ENCODE assay signal across 13 cellular contexts in the genomic region with DNA sequence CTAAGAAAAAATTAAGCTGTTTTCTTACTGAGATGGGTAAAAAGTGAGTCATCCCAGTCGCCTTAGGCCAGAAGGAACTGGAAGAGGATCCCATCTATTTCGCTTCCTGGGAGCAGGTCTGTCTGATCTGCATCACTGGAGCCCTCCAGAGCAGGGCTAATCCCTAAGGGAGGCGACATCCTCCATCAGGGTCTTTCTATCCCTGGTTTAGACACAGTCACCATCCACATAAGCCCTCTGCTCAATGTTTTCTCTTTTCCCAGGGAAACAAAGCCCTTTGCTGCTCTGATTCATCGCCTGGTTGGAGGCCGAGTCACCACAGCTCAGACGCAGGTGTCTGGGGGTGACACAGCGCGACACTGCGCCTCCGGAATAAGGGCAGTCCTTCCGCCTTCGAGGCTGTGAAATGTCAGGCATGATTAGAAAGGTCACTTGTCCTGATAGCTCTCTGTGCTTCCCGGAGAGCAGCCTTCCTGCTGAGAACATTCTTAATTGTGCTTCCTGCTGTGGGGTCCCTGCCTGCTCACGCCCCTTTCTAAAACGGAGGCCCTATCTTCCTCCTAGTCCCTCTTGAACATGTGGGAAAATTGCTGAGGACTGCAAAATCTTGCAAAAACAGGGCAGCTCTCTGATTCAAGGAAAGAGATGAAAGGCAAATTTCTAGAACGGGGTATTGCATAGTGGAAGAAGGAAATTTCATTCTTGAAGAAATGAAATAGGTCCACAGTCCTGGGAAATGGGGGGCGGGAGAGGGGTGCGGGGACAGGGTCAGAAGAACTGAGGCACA. TPM values are rescaled to one million over a fixed set of nuclear protein-coding genes. Genes with fewer than 3 reads are reported as not detected.
DNase-seq lines count a peak whose midpoint lies in the region; ATAC-seq and TF ChIP-seq lines count a peak whose summit lies in the region.
"Had no signal": no experiment of that assay in that cellular context is flagged by ENCODE, and none has a peak within 500 bp of the region (broad histone marks: within the 10 kb centered on the region; RNA-seq: fewer than 3 reads in every experiment).

No MANE protein-coding gene starts in this region.

- H3K27ac ChIP-seq in endodermal cell (ENCODE audit: low read depth, low read length), result peak overlapping the region; percentile 9

- H3K9me3 ChIP-seq in NT2/D1 (ENCODE audit: insufficient read depth, low read length) (no peaks in the 10 kb centered on the region), endodermal cell (ENCODE audit: control insufficient read depth, low read length) (peaks cover 15% of the 10 kb centered on the region)

- H3K4me1 Mint-ChIP-seq in endodermal cell (peaks cover 54% of the 10 kb centered on the region), neural crest cell (peaks cover 51% of the 10 kb centered on the region)
- no peaks in the 10 kb centered on the region for H3K4me1 Mint-ChIP-seq in stimulated activated memory B cell treated with anti-CD40 and anti-IgM and Interleukin-4, amounts not matched to agents 10 μg/mL and 1 μg/mL and 100 μg/mL, for 72 hours
- H3K4me1 Mint-ChIP-seq: activated B cell treated with CpG ODN at 0.5 μM for 24 hours, memory B cell had no signal

- H3K36me3 ChIP-seq in NT2/D1 (ENCODE audit: insufficient read depth, insufficient read length, low read length) (no peaks in the 10 kb centered on the region), endodermal cell (ENCODE audit: control insufficient read depth, insufficient read depth, low read length) (peaks cover 11% of the 10 kb centered on the region)

- WGBS in endodermal cell (ENCODE audit: insufficient coverage in 1 of 2, insufficient read length in 1 of 2), 2 experiments, result 38 to 43% methylated on average over 11 to 18 of the region's 18 CpGs

- H3K27me3 Mint-ChIP-seq in endodermal cell (ENCODE audit: insufficient read depth), result no peaks in the 10 kb centered on the region
- H3K27me3 Mint-ChIP-seq in neural crest cell (ENCODE audit: low read depth), result no peaks in the 10 kb centered on the region
- H3K27me3 Mint-ChIP-seq in stimulated activated memory B cell treated with anti-CD40 and anti-IgM and Interleukin-4, amounts not matched to agents 10 μg/mL and 1 μg/mL and 100 μg/mL, for 72 hours, result peaks cover 51% of the 10 kb centered on the region

- H3K27ac Mint-ChIP-seq in endodermal cell (peak overlapping the region; percentile 91), neural crest cell (ENCODE audit: unreplicated experiment) (peak overlapping the region; percentile 86)
- no peak overlapping the region for H3K27ac Mint-ChIP-seq in stimulated activated memory B cell treated with anti-CD40 and anti-IgM and Interleukin-4, amounts not matched to agents 10 μg/mL and 1 μg/mL and 100 μg/mL, for 72 hours
- H3K27ac Mint-ChIP-seq: activated B cell treated with CpG ODN at 0.5 μM for 24 hours, memory B cell had no signal

- TF ChIP-seq CTCF in endodermal cell (conservative IDR thresholded peaks at IDR 0.05) (no peak), neural crest cell (conservative IDR thresholded peaks at IDR 0.05) (no peak)

- peaks cover 1% of the 10 kb centered on the region for H3K36me3 Mint-ChIP-seq in endodermal cell (ENCODE audit: low read depth)
- H3K36me3 Mint-ChIP-seq in neural crest cell (ENCODE audit: low read depth), result no peaks in the 10 kb centered on the region
- H3K36me3 Mint-ChIP-seq in stimulated activated memory B cell treated with anti-CD40 and anti-IgM and Interleukin-4, amounts not matched to agents 10 μg/mL and 1 μg/mL and 100 μg/mL, for 72 hours, result no peaks in the 10 kb centered on the region
- H3K36me3 Mint-ChIP-seq: memory B cell had no signal

- ATAC-seq in HG02938 (IDR thresholded peaks at IDR 0.05; ENCODE audit: unreplicated experiment) (no peak), GM19463 (IDR thresholded peaks at IDR 0.05; ENCODE audit: unreplicated experiment) (no peak)
- no peak for ATAC-seq in stimulated activated memory B cell treated with anti-CD40 and anti-IgM and Interleukin-4, amounts not matched to agents 10 μg/mL and 1 μg/mL and 100 μg/mL, for 72 hours

- DNase-seq in H4 (ENCODE audit: low spot score), result peak; percentile 47
- peak; percentile 47 for DNase-seq in NT2/D1 (ENCODE audit: low read depth, low spot score)
- peak; percentile 84 for DNase-seq in endodermal cell
- peak; percentile 20 for DNase-seq in neural crest cell (ENCODE audit: low read depth, low spot score)
- DNase-seq in stimulated activated CD4-positive, alpha-beta T cell treated with anti-CD3 and anti-CD28 coated beads, Interleukin-2, amount 100 ng/mL, for 24 hours, result no peak
- DNase-seq: activated B cell treated with CpG ODN at 0.5 μM for 24 hours, GOT3, NCI-H187 treated with DMSO at 0.1 percent for 48 hours had no signal

- no peak overlapping the region for H3K4me3 ChIP-seq in NT2/D1 (ENCODE audit: insufficient read length, low read depth)
- H3K4me3 ChIP-seq in endodermal cell (ENCODE audit: low read length), result no peak overlapping the region

- H3K4me3 Mint-ChIP-seq in endodermal cell, result no peak overlapping the region
- peak overlapping the region; percentile 61 for H3K4me3 Mint-ChIP-seq in neural crest cell
- no peak overlapping the region for H3K4me3 Mint-ChIP-seq in stimulated activated memory B cell treated with anti-CD40 and anti-IgM and Interleukin-4, amounts not matched to agents 10 μg/mL and 1 μg/mL and 100 μg/mL, for 72 hours
- H3K4me3 Mint-ChIP-seq: activated B cell treated with CpG ODN at 0.5 μM for 24 hours, memory B cell had no signal

- H3K27me3 ChIP-seq in NT2/D1 (ENCODE audit: insufficient read depth, insufficient read length) (no peaks in the 10 kb centered on the region), endodermal cell (ENCODE audit: control insufficient read depth, insufficient read depth, low read length, poor library complexity, severe bottlenecking) (no peaks in the 10 kb centered on the region)

- H3K9me3 Mint-ChIP-seq in endodermal cell (peaks cover 2% of the 10 kb centered on the region), neural crest cell (no peaks in the 10 kb centered on the region)
- H3K9me3 Mint-ChIP-seq in stimulated activated memory B cell treated with anti-CD40 and anti-IgM and Interleukin-4, amounts not matched to agents 10 μg/mL and 1 μg/mL and 100 μg/mL, for 72 hours, result peaks cover 3% of the 10 kb centered on the region
- H3K9me3 Mint-ChIP-seq: activated B cell treated with CpG ODN at 0.5 μM for 24 hours had no signal

- H3K9ac ChIP-seq in NT2/D1 (ENCODE audit: insufficient read length, low read depth) (no peak overlapping the region), endodermal cell (ENCODE audit: extremely low read depth, low read length, poor library complexity, severe bottlenecking) (peak overlapping the region; percentile 8)

- H3K4me1 ChIP-seq in NT2/D1 (ENCODE audit: insufficient read depth, insufficient read length), result peaks cover 2% of the 10 kb centered on the region
- H3K4me1 ChIP-seq in endodermal cell (ENCODE audit: control insufficient read depth, insufficient read depth, low read length), result peaks cover 23% of the 10 kb centered on the region

RNA-seq across cellular contexts. Expression of a gene that starts 56.3 kb away (rescaled TPM):
- total RNA-seq in H4 (2014; rRNA removed; shearing (Covaris generic)), result 0.15 and 0.29 TPM in 2 replicates
- under 1 TPM; 0.51 to 0.86 TPM for total RNA-seq in endodermal cell
- 1.5 TPM for polyA plus RNA-seq in endodermal cell (2013, experiment 1 of 2)
- 2.9 TPM for polyA plus RNA-seq in endodermal cell (2013, experiment 2 of 2)
- total RNA-seq in neural crest cell, result 0.86 and 1.2 TPM in 2 replicates
- total RNA-seq: activated B cell treated with CpG ODN at 0.5 μM for 24 hours, cardiac septum had no signal

Comparison
In these comparisons a context has a peak if more than half of its experiments do, and no peak if none do; other contexts are left out.
1. DNase-seq: peak in H4 (single experiment), NT2/D1 (single experiment), endodermal cell (single experiment) and neural crest cell (single experiment); none in stimulated activated CD4-positive, alpha-beta T cell treated with anti-CD3 and anti-CD28 coated beads, Interleukin-2, amount 100 ng/mL, for 24 hours (0 of 2).